In the genomic region with DNA sequence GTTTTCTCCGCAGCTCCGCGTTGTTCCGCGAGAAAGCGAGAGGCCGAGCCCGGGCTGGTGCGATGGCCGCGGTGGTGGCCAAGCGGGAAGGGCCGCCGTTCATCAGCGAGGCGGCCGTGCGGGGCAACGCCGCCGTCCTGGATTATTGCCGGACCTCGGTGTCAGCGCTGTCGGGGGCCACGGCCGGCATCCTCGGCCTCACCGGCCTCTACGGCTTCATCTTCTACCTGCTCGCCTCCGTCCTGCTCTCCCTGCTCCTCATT, we compare ENCODE assay signal across 8 cellular contexts. TPM values are rescaled to one million over a fixed set of nuclear protein-coding genes. Genes with fewer than 3 reads are reported as not detected.
DNase-seq lines count a peak whose midpoint lies in the region; ATAC-seq, FAIRE-seq and TF ChIP-seq lines count a peak whose summit lies in the region.

No MANE protein-coding gene starts in this region.

- CTCF ChIA-PET in HEK293T (lab: Yijun Ruan, JAX) = no interaction called here

- WGBS in small intestine, 3 donors = 0 to 1% (median 1%) methylated on average over 32 of the region's 32 CpGs

- TF ChIP-seq CTCF in Peyer's patch (IDR thresholded peaks at IDR 0.05) (no peak), fibroblast of pulmonary artery (IDR thresholded peaks at IDR 0.05; ENCODE audit: low read length, missing control alignments) (no peak)

- H3K36me3 ChIP-seq in Peyer's patch (peaks cover 0 to 9% (median 0%) of the 10 kb centered on the region in 3 donors), small intestine (ENCODE audit: control insufficient read depth in 2 of 2, insufficient read depth in 2 of 2, low read length in 2 of 2) (peaks cover 3 to 6% of the 10 kb centered on the region in 2 donors)

- H3K27me3 ChIP-seq in Peyer's patch = no peaks in the 10 kb centered on the region
- no peaks in the 10 kb centered on the region for H3K27me3 ChIP-seq in small intestine (ENCODE audit: control insufficient read depth in 2 of 2, insufficient read depth in 2 of 2, low read length in 2 of 2)

- H3K9me3 ChIP-seq in Peyer's patch (no peaks in the 10 kb centered on the region), small intestine (ENCODE audit: control insufficient read depth, low read depth) (no peaks in the 10 kb centered on the region)

- TF ChIP-seq POLR2A in Peyer's patch (IDR thresholded peaks at IDR 0.05) = no peak

- FAIRE-seq in small intestine (lab: Jason Lieb, UNC) = no peak

- peaks cover 0 to 30% (median 8%) of the 10 kb centered on the region in 4 donors for H3K4me1 ChIP-seq in Peyer's patch
- peaks cover 0 to 5% of the 10 kb centered on the region in 2 donors for H3K4me1 ChIP-seq in small intestine (ENCODE audit: control insufficient read depth in 2 of 2, insufficient read depth in 1 of 2, low read depth in 1 of 2, low read length in 1 of 2)

- DNase-seq in Peyer's patch (no peak), fibroblast of pulmonary artery (ENCODE audit: low read depth) (no peak), small intestine (no peak), NCI-H187 (lab: John Stamatoyannopoulos, UW) (no peak), HuH-7 (ENCODE audit: low spot score) (no peak), HEK293T (ENCODE audit: extremely low spot score) (no peak), left lobe of liver (ENCODE audit: low spot score) (no peak)

- POLR2A ChIA-PET in HEK293T (lab: Yijun Ruan, JAX) = interaction anchor here (0.6 to 2.8 kb wide), 3 partner anchors 15 to 32 kb away, joined by 3 to 17 read pairs (median 3); partner anchors contain the start of genes CTNS and SHPK

- peak overlapping the region; percentile 86 to 98 (median 94) for H3K27ac ChIP-seq in Peyer's patch
- peak overlapping the region in 1 of 2 donors; percentile 91 for H3K27ac ChIP-seq in small intestine (ENCODE audit: low read depth in 1 of 2, low read length in 1 of 2)

- H3K4me3 ChIP-seq in Peyer's patch (peak overlapping the region; percentile 70 to 97 (median 92)), fibroblast of pulmonary artery (replicated peaks; ENCODE audit: low read depth, low read length) (peak overlapping the region; percentile 77), small intestine (ENCODE audit: low read depth in 1 of 2, low read length in 2 of 2) (peak overlapping the region; percentile 66 to 95)

- peak; percentile 13 for ATAC-seq in GM21528 (IDR thresholded peaks at IDR 0.05; ENCODE audit: low FRiP score, unreplicated experiment)
- ATAC-seq in left lobe of liver = no peak

TF ChIP-seq in HEK293T, 16 proteins besides CTCF, POLR2A, EP300 and RAD21:
- no peak for TF ChIP-seq FOXK2 (IDR thresholded peaks at IDR 0.05)
- no peak for TF ChIP-seq CTBP1 (IDR thresholded peaks at IDR 0.05; ENCODE audit: borderline replicate concordance)
- no peak for TF ChIP-seq PKNOX1 (IDR thresholded peaks at IDR 0.05)
- no peak for TF ChIP-seq ARNT (IDR thresholded peaks at IDR 0.05)
- TF ChIP-seq HDGF (IDR thresholded peaks at IDR 0.05; ENCODE audit: borderline replicate concordance) = no peak
- TF ChIP-seq SP1 (IDR thresholded peaks at IDR 0.05) = no peak
- no peak for TF ChIP-seq TARDBP (IDR thresholded peaks at IDR 0.05)
- no peak for TF ChIP-seq L3MBTL2 (conservative IDR thresholded peaks at IDR 0.05)
- TF ChIP-seq FOXM1 (IDR thresholded peaks at IDR 0.05; ENCODE audit: borderline replicate concordance) = no peak
- no peak for TF ChIP-seq SUZ12 (IDR thresholded peaks at IDR 0.05)
- TF ChIP-seq LEF1 (IDR thresholded peaks at IDR 0.05; ENCODE audit: borderline replicate concordance) = no peak
- no peak for TF ChIP-seq FOXA1 (IDR thresholded peaks at IDR 0.05)
- TF ChIP-seq ELF4 (IDR thresholded peaks at IDR 0.05) = no peak
- no peak for TF ChIP-seq ZNF384 (IDR thresholded peaks at IDR 0.05)
- no peak for TF ChIP-seq NFRKB (IDR thresholded peaks at IDR 0.05)
TF ChIP-seq in HEK293T: peak in this region for 0.

RNA-seq across cellular contexts. Expression of gene EMC6, which starts 0.4 kb away (rescaled TPM):
- total RNA-seq in Peyer's patch = 10 to 100 TPM; 12.6 to 28.1 (median 21.0) TPM
- 10 to 100 TPM; 62.2 to 85.4 (median 81.7) TPM for polyA plus RNA-seq in small intestine
- 26.6 TPM for total RNA-seq in left lobe of liver

RNA-seq across cellular contexts. Expression of gene TAX1BP3, which starts 0.6 kb away (rescaled TPM):
- total RNA-seq in Peyer's patch (100 to 1,000 TPM; 113 to 386 (median 239) TPM), left lobe of liver (12.4 TPM)
- polyA plus RNA-seq in small intestine = 100 to 1,000 TPM; 102 to 442 (median 356) TPM

RNA-seq across cellular contexts. Expression of gene P2RX5, which starts 26.9 kb away (rescaled TPM):
- total RNA-seq in Peyer's patch (100 to 1,000 TPM in 1 of 4 donors, 1 to 10 TPM in 3; 1.2 to 103 (median 5.7) TPM), left lobe of liver (not detected)
- polyA plus RNA-seq in small intestine = 1 to 10 TPM in 2 of 3 donors, under 1 TPM in 1; 0.67 to 5.6 (median 3.0) TPM

RNA-seq across cellular contexts. Expression of gene CTNS, which starts 32.5 kb away (rescaled TPM):
- 10 to 100 TPM; 21.5 to 30.1 (median 27.7) TPM for total RNA-seq in Peyer's patch
- 1 to 10 TPM; 5.4 to 8.0 (median 5.9) TPM for polyA plus RNA-seq in small intestine
- 8.7 TPM for total RNA-seq in left lobe of liver

RNA-seq across cellular contexts. Expression of gene SHPK, which starts 33.0 kb away (rescaled TPM):
- total RNA-seq in Peyer's patch (10 to 100 TPM in 3 of 4 donors, 1 to 10 TPM in 1; 5.8 to 83.8 (median 44.9) TPM), left lobe of liver (26.9 TPM)
- 10 to 100 TPM; 12.7 to 21.9 (median 16.5) TPM for polyA plus RNA-seq in small intestine
